ENCODE assay signal across 8 cellular contexts in genomic region chr1:21659099-21659923, GRCh38. TPM values are rescaled to one million over a fixed set of nuclear protein-coding genes. Genes with fewer than 3 reads are reported as not detected.
A peak's percentile ranks its signal among the peaks of the same experiment; 100 is the strongest.
DNase-seq lines count a peak whose midpoint lies in the region; ATAC-seq and TF ChIP-seq lines count a peak whose summit lies in the region.

No MANE protein-coding gene starts in this region.

- peaks cover 26% of the 10 kb centered on the region for H3K27me3 Mint-ChIP-seq in activated T-cell treated with anti-CD3 and anti-CD28 coated beads, Interleukin-2, amount 50 U/mL, for 72 hours (ENCODE audit: low read depth)

- H2AFZ ChIP-seq in neural cell (ENCODE audit: low read depth, low read length): peak overlapping the region; percentile 40

- no peaks in the 10 kb centered on the region for H3K9me3 Mint-ChIP-seq in activated T-cell treated with anti-CD3 and anti-CD28 coated beads, Interleukin-2, amount 50 U/mL, for 72 hours

- DNase-seq in DMS153 treated with DMSO at 0.1 percent for 48 hours (lab: John Stamatoyannopoulos, UW; ENCODE audit: unreplicated experiment) (peak; percentile 35), fibroblast of mammary gland (ENCODE audit: low read depth) (peak; percentile 42)
- DNase-seq in activated T-cell treated with anti-CD3 and anti-CD28 coated beads, Interleukin-2, amount 50 U/mL, for 72 hours: peak; percentile 80 to 86
- DNase-seq in stimulated activated naive CD8-positive, alpha-beta T cell treated with anti-CD3 and anti-CD28 coated beads, Interleukin-15, Interleukin-2, amounts not matched to agents 100 U/mL and 50 U/mL, for 24 hours: peak; percentile 79

- no peak overlapping the region for H3K27ac Mint-ChIP-seq in activated T-cell treated with anti-CD3 and anti-CD28 coated beads, Interleukin-2, amount 50 U/mL, for 72 hours

- H3K9me3 ChIP-seq in neural cell (ENCODE audit: low read length): no peaks in the 10 kb centered on the region

- no peaks in the 10 kb centered on the region for H3K79me2 ChIP-seq in neural cell (replicated peaks; ENCODE audit: insufficient read depth, low read length)

- no peaks in the 10 kb centered on the region for H3K36me3 ChIP-seq in neural cell (ENCODE audit: insufficient read depth, low read length)

- TF ChIP-seq CTCF in fibroblast of mammary gland (conservative IDR thresholded peaks at IDR 0.05; ENCODE audit: control insufficient read depth, insufficient read depth, low read depth, low read length) (peak; percentile 64), neural cell (IDR thresholded peaks at IDR 0.05; ENCODE audit: poor library complexity, severe bottlenecking) (peak; percentile 97)

- peak; percentile 84 to 89 for ATAC-seq in activated T-cell treated with anti-CD3 and anti-CD28 coated beads, Interleukin-2, amount 50 U/mL, for 72 hours (replicated peaks in 1 of 2)
- ATAC-seq in stimulated activated naive CD8-positive, alpha-beta T cell treated with anti-CD3 and anti-CD28 coated beads, Interleukin-15, Interleukin-2, amounts not matched to agents 100 U/mL and 50 U/mL, for 24 hours: peak; percentile 77
- ATAC-seq in HG02981 (IDR thresholded peaks at IDR 0.05; ENCODE audit: unreplicated experiment): no peak

- H3K4me2 ChIP-seq in neural cell (ENCODE audit: low read length): peak overlapping the region; percentile 44

- peak overlapping the region; percentile 73 to 79 for H3K4me3 Mint-ChIP-seq in activated T-cell treated with anti-CD3 and anti-CD28 coated beads, Interleukin-2, amount 50 U/mL, for 72 hours

- H3K4me1 Mint-ChIP-seq in activated T-cell treated with anti-CD3 and anti-CD28 coated beads, Interleukin-2, amount 50 U/mL, for 72 hours (ENCODE audit: low read depth): peaks cover 7% of the 10 kb centered on the region

- peaks cover 12% of the 10 kb centered on the region for H3K27me3 ChIP-seq in neural cell (ENCODE audit: insufficient read depth, low read depth, low read length)

- no peaks in the 10 kb centered on the region for H4K20me1 ChIP-seq in neural cell (ENCODE audit: insufficient read depth)

- H3K4me3 ChIP-seq in fibroblast of mammary gland (ENCODE audit: control insufficient read depth, low read depth, low read length): no peak overlapping the region
- peak overlapping the region; percentile 71 for H3K4me3 ChIP-seq in neural cell (ENCODE audit: low read length)

- H3F3A ChIP-seq in neural cell (ENCODE audit: insufficient read depth, low read length, poor library complexity, severe bottlenecking): no peaks in the 10 kb centered on the region

- TF ChIP-seq RAD21 in Ishikawa (IDR thresholded peaks at IDR 0.05; ENCODE audit: low read depth) (peak; percentile 98), neural cell (conservative IDR thresholded peaks at IDR 0.05) (peak; percentile 91)

- H3K9me2 ChIP-seq in neural cell (ENCODE audit: insufficient read depth, low read length): no peaks in the 10 kb centered on the region

- H3K36me3 Mint-ChIP-seq in activated T-cell treated with anti-CD3 and anti-CD28 coated beads, Interleukin-2, amount 50 U/mL, for 72 hours (ENCODE audit: insufficient read depth in 2 of 2): no peaks in the 10 kb centered on the region

- TF ChIP-seq EP300 in Ishikawa (IDR thresholded peaks at IDR 0.05; ENCODE audit: borderline replicate concordance): peak; percentile 47; the same call in 1 of the 2 replicates
- peak; percentile 24 for TF ChIP-seq EP300 in neural cell (conservative IDR thresholded peaks at IDR 0.05; ENCODE audit: poor library complexity, severe bottlenecking)

- no peak overlapping the region for H3K27ac ChIP-seq in neural cell (ENCODE audit: low read length)

- peak overlapping the region; percentile 60 for H3K9ac ChIP-seq in neural cell (ENCODE audit: low read length)

TF ChIP-seq in Ishikawa, 13 proteins besides CTCF, POLR2A, EP300 and RAD21 (continues in another document):
- TF ChIP-seq TCF12 (IDR thresholded peaks at IDR 0.05; ENCODE audit: low read depth) (peak; percentile 51; the same call in 1 of the 2 replicates), REST (IDR thresholded peaks at IDR 0.05; ENCODE audit: low read depth) (peak; percentile 99)

TF ChIP-seq in PFSK-1, 5 proteins besides CTCF, POLR2A, EP300 and RAD21:
- TF ChIP-seq TAF1 (IDR thresholded peaks at IDR 0.05; ENCODE audit: borderline replicate concordance, insufficient read depth, low read length): no peak
- TF ChIP-seq REST (IDR thresholded peaks at IDR 0.05; ENCODE audit: insufficient read depth in 1 of 2, low read depth in 2 of 2, low read length in 2 of 2): peak; percentile 94 to 98
- peak; percentile 84; the same call in 1 of the 2 replicates for TF ChIP-seq SIN3A (IDR thresholded peaks at IDR 0.05; ENCODE audit: borderline replicate concordance, insufficient read depth, low read length)
- TF ChIP-seq FOXP2 (optimal IDR thresholded peaks at IDR 0.05; ENCODE audit: borderline replicate concordance, extremely low read depth, extremely low read length, insufficient read depth): peak; percentile 39
- no peak for TF ChIP-seq POLR2AphosphoS5 (IDR thresholded peaks at IDR 0.05; ENCODE audit: low read depth, low read length)

TF ChIP-seq in neural cell, 6 proteins besides CTCF, POLR2A, EP300 and RAD21:
- TF ChIP-seq POLR2AphosphoS5 (IDR thresholded peaks at IDR 0.05) (no peak), MXI1 (conservative IDR thresholded peaks at IDR 0.05; ENCODE audit: poor library complexity, severe bottlenecking) (peak; percentile 43), SMC3 (conservative IDR thresholded peaks at IDR 0.05; ENCODE audit: poor library complexity) (peak; percentile 85), REST (IDR thresholded peaks at IDR 0.05; ENCODE audit: borderline replicate concordance) (peak; percentile 91), EZH2 (IDR thresholded peaks at IDR 0.05; ENCODE audit: borderline replicate concordance, insufficient read depth, low read length, poor library complexity, severe bottlenecking) (no peak), TAF1 (IDR thresholded peaks at IDR 0.05; ENCODE audit: low read depth) (no peak)
TF ChIP-seq in neural cell: peak in this region for 3.

RNA-seq across cellular contexts. Expression of gene RAP1GAP, which starts 9.8 kb away (rescaled TPM):
- 3.4 TPM for polyA plus RNA-seq in PFSK-1 (2012; ENCODE audit: insufficient read length, low read depth)
- 1 to 10 TPM; 1.2 to 2.4 TPM for total RNA-seq in activated T-cell treated with anti-CD3 and anti-CD28 coated beads, Interleukin-2, amount 50 U/mL, for 72 hours
- polyA plus RNA-seq in neural cell: 9.8 and 13.0 TPM in 2 replicates
- 11.7 and 11.8 TPM in 2 replicates for polyA minus RNA-seq in neural cell
